1 cellular context compared by ENCODE assay signal in the genomic region with DNA sequence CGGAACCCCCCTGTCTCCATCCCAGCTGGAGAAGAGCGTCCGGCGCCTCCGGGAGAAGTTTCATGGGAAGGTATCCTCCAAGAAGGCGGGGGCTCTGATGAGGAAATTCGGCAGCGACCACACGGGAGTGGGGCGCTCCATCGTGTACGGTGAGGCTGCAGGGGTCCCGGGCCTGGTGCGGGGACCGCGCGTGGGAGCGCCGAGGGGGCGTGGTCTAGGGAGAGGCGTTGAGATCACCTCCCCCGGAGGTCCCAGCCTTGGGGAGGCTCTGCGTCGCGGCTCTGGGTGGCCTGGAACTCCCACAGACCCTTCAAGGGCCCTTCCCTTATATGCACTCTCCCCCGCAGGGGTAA.
TF ChIP-seq lines count a peak whose summit lies in the region.

No MANE protein-coding gene starts in this region.

TF ChIP-seq in HepG2, 621 proteins besides CTCF, POLR2A, EP300 and RAD21 (continues in another document):
- TF ChIP-seq ZNF333 (CRISPR knock-in tag; IDR thresholded peaks at IDR 0.05; ENCODE audit: borderline replicate concordance) (no peak), ZNF720 (CRISPR knock-in tag; IDR thresholded peaks at IDR 0.05) (no peak), ZSCAN20 (CRISPR knock-in tag; IDR thresholded peaks at IDR 0.05; ENCODE audit: borderline replicate concordance) (no peak), ZNF724P (CRISPR knock-in tag; IDR thresholded peaks at IDR 0.05; ENCODE audit: borderline replicate concordance) (no peak), BRCA1 (CRISPR knock-in tag; IDR thresholded peaks at IDR 0.05) (no peak), JUND (CRISPR knock-in tag; IDR thresholded peaks at IDR 0.05) (no peak), ZNF230 (CRISPR knock-in tag; IDR thresholded peaks at IDR 0.05) (no peak), ZNF207 (IDR thresholded peaks at IDR 0.05; ENCODE audit: borderline replicate concordance) (no peak), KLF13 (CRISPR knock-in tag; IDR thresholded peaks at IDR 0.05) (no peak), ZNF296 (CRISPR knock-in tag; conservative IDR thresholded peaks at IDR 0.05) (no peak), NCOA1 (CRISPR knock-in tag; IDR thresholded peaks at IDR 0.05) (no peak), ZKSCAN1 (IDR thresholded peaks at IDR 0.05; ENCODE audit: low read length) (no peak), TAF15 (IDR thresholded peaks at IDR 0.05; ENCODE audit: low read depth, low read length, poor library complexity, severe bottlenecking) (no peak), HNF4G (IDR thresholded peaks at IDR 0.05; ENCODE audit: borderline replicate concordance, low read depth, low read length) (no peak), HNF4G (CRISPR knock-in tag; IDR thresholded peaks at IDR 0.05; ENCODE audit: borderline replicate concordance, low read depth) (no peak), HDAC1 (CRISPR knock-in tag; IDR thresholded peaks at IDR 0.05) (no peak), KLF11 (CRISPR knock-in tag; IDR thresholded peaks at IDR 0.05) (no peak), AHR (CRISPR knock-in tag; IDR thresholded peaks at IDR 0.05) (no peak), ZNF615 (CRISPR knock-in tag; IDR thresholded peaks at IDR 0.05; ENCODE audit: borderline replicate concordance) (no peak), BHLHE40 (IDR thresholded peaks at IDR 0.05; ENCODE audit: low read length) (no peak), ZNF703 (CRISPR knock-in tag; IDR thresholded peaks at IDR 0.05; ENCODE audit: borderline replicate concordance) (no peak), RARA (CRISPR knock-in tag; IDR thresholded peaks at IDR 0.05) (no peak), ZSCAN31 (CRISPR knock-in tag; IDR thresholded peaks at IDR 0.05; ENCODE audit: low read depth) (0 out of 2 replicates have a peak, but pooled peaks have one; percentile 9), FOXO1 (CRISPR knock-in tag; IDR thresholded peaks at IDR 0.05) (0 out of 2 replicates have a peak, but pooled peaks have one; percentile 7), MATR3 (CRISPR knock-in tag; IDR thresholded peaks at IDR 0.05) (no peak), ZNF883 (CRISPR knock-in tag; IDR thresholded peaks at IDR 0.05; ENCODE audit: not compliant biosample characterization) (no peak), PAX8 (CRISPR knock-in tag; IDR thresholded peaks at IDR 0.05; ENCODE audit: borderline replicate concordance) (no peak), TBP (CRISPR knock-in tag; IDR thresholded peaks at IDR 0.05) (no peak), ZNF101 (CRISPR knock-in tag; IDR thresholded peaks at IDR 0.05; ENCODE audit: borderline replicate concordance, low read depth) (no peak), NR2F6 (IDR thresholded peaks at IDR 0.05) (no peak), NR2F6 (CRISPR knock-in tag; IDR thresholded peaks at IDR 0.05) (no peak)
- TF ChIP-seq, protein P1, sequence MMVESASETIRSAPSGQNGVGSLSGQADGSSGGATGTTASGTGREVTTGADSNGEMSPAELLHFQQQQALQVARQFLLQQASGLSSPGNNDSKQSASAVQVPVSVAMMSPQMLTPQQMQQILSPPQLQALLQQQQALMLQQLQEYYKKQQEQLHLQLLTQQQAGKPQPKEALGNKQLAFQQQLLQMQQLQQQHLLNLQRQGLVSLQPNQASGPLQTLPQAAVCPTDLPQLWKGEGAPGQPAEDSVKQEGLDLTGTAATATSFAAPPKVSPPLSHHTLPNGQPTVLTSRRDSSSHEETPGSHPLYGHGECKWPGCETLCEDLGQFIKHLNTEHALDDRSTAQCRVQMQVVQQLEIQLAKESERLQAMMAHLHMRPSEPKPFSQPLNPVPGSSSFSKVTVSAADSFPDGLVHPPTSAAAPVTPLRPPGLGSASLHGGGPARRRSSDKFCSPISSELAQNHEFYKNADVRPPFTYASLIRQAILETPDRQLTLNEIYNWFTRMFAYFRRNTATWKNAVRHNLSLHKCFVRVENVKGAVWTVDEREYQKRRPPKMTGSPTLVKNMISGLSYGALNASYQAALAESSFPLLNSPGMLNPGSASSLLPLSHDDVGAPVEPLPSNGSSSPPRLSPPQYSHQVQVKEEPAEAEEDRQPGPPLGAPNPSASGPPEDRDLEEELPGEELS (CRISPR knock-in tag; IDR thresholded peaks at IDR 0.05), result peak; percentile 41; the same call in 1 of the 2 replicates
- TF ChIP-seq, protein P2, sequence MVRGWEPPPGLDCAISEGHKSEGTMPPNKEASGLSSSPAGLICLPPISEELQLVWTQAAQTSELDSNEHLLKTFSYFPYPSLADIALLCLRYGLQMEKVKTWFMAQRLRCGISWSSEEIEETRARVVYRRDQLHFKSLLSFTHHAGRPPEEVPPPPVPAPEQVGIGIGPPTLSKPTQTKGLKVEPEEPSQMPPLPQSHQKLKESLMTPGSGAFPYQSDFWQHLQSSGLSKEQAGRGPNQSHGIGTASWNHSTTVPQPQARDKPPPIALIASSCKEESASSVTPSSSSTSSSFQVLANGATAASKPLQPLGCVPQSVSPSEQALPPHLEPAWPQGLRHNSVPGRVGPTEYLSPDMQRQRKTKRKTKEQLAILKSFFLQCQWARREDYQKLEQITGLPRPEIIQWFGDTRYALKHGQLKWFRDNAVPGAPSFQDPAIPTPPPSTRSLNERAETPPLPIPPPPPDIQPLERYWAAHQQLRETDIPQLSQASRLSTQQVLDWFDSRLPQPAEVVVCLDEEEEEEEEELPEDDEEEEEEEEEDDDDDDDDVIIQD (CRISPR knock-in tag; IDR thresholded peaks at IDR 0.05; ENCODE audit: low read depth), result no peak
- TF ChIP-seq, protein P3, sequence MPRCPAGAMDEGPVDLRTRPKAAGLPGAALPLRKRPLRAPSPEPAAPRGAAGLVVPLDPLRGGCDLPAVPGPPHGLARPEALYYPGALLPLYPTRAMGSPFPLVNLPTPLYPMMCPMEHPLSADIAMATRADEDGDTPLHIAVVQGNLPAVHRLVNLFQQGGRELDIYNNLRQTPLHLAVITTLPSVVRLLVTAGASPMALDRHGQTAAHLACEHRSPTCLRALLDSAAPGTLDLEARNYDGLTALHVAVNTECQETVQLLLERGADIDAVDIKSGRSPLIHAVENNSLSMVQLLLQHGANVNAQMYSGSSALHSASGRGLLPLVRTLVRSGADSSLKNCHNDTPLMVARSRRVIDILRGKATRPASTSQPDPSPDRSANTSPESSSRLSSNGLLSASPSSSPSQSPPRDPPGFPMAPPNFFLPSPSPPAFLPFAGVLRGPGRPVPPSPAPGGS (CRISPR knock-in tag; IDR thresholded peaks at IDR 0.05), result no peak
- TF ChIP-seq, protein P4, sequence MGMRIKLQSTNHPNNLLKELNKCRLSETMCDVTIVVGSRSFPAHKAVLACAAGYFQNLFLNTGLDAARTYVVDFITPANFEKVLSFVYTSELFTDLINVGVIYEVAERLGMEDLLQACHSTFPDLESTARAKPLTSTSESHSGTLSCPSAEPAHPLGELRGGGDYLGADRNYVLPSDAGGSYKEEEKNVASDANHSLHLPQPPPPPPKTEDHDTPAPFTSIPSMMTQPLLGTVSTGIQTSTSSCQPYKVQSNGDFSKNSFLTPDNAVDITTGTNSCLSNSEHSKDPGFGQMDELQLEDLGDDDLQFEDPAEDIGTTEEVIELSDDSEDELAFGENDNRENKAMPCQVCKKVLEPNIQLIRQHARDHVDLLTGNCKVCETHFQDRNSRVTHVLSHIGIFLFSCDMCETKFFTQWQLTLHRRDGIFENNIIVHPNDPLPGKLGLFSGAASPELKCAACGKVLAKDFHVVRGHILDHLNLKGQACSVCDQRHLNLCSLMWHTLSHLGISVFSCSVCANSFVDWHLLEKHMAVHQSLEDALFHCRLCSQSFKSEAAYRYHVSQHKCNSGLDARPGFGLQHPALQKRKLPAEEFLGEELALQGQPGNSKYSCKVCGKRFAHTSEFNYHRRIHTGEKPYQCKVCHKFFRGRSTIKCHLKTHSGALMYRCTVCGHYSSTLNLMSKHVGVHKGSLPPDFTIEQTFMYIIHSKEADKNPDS (CRISPR knock-in tag; IDR thresholded peaks at IDR 0.05), result no peak
- TF ChIP-seq, protein P5, sequence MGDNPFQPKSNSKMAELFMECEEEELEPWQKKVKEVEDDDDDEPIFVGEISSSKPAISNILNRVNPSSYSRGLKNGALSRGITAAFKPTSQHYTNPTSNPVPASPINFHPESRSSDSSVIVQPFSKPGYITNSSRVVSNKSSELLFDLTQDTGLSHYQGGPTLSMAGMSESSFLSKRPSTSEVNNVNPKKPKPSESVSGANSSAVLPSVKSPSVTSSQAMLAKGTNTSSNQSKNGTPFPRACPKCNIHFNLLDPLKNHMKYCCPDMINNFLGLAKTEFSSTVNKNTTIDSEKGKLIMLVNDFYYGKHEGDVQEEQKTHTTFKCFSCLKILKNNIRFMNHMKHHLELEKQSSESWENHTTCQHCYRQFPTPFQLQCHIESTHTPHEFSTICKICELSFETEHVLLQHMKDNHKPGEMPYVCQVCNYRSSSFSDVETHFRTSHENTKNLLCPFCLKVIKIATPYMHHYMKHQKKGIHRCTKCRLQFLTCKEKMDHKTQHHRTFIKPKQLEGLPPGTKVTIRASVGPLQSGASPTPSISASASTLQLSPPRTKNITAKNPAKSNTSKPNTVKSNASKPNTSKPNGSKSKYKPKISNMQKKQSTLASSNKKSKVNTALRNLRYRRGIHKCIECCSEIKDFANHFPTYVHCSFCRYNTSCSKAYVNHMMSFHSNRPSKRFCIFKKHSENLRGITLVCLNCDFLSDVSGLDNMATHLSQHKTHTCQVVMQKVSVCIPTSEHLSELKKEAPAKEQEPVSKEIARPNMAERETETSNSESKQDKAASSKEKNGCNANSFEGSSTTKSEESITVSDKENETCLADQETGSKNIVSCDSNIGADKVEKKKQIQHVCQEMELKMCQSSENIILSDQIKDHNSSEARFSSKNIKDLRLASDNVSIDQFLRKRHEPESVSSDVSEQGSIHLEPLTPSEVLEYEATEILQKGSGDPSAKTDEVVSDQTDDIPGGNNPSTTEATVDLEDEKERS (CRISPR knock-in tag; IDR thresholded peaks at IDR 0.05), result 0 out of 2 replicates have a peak, but pooled peaks have one; percentile 6
- TF ChIP-seq, protein P6, sequence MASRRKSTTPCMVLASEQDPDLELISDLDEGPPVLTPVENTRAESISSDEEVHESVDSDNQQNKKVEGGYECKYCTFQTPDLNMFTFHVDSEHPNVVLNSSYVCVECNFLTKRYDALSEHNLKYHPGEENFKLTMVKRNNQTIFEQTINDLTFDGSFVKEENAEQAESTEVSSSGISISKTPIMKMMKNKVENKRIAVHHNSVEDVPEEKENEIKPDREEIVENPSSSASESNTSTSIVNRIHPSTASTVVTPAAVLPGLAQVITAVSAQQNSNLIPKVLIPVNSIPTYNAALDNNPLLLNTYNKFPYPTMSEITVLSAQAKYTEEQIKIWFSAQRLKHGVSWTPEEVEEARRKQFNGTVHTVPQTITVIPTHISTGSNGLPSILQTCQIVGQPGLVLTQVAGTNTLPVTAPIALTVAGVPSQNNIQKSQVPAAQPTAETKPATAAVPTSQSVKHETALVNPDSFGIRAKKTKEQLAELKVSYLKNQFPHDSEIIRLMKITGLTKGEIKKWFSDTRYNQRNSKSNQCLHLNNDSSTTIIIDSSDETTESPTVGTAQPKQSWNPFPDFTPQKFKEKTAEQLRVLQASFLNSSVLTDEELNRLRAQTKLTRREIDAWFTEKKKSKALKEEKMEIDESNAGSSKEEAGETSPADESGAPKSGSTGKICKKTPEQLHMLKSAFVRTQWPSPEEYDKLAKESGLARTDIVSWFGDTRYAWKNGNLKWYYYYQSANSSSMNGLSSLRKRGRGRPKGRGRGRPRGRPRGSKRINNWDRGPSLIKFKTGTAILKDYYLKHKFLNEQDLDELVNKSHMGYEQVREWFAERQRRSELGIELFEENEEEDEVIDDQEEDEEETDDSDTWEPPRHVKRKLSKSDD (CRISPR knock-in tag; IDR thresholded peaks at IDR 0.05; ENCODE audit: low read depth), result 0 out of 2 replicates have a peak, but pooled peaks have one; percentile 59
- TF ChIP-seq, protein P7, sequence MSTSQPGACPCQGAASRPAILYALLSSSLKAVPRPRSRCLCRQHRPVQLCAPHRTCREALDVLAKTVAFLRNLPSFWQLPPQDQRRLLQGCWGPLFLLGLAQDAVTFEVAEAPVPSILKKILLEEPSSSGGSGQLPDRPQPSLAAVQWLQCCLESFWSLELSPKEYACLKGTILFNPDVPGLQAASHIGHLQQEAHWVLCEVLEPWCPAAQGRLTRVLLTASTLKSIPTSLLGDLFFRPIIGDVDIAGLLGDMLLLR (CRISPR knock-in tag; IDR thresholded peaks at IDR 0.05), result no peak
- TF ChIP-seq, protein P8, sequence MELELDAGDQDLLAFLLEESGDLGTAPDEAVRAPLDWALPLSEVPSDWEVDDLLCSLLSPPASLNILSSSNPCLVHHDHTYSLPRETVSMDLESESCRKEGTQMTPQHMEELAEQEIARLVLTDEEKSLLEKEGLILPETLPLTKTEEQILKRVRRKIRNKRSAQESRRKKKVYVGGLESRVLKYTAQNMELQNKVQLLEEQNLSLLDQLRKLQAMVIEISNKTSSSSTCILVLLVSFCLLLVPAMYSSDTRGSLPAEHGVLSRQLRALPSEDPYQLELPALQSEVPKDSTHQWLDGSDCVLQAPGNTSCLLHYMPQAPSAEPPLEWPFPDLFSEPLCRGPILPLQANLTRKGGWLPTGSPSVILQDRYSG (CRISPR knock-in tag; IDR thresholded peaks at IDR 0.05), result no peak
- TF ChIP-seq, protein P9, sequence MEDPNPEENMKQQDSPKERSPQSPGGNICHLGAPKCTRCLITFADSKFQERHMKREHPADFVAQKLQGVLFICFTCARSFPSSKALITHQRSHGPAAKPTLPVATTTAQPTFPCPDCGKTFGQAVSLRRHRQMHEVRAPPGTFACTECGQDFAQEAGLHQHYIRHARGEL (CRISPR knock-in tag; IDR thresholded peaks at IDR 0.05), result no peak
- TF ChIP-seq, protein P10, sequence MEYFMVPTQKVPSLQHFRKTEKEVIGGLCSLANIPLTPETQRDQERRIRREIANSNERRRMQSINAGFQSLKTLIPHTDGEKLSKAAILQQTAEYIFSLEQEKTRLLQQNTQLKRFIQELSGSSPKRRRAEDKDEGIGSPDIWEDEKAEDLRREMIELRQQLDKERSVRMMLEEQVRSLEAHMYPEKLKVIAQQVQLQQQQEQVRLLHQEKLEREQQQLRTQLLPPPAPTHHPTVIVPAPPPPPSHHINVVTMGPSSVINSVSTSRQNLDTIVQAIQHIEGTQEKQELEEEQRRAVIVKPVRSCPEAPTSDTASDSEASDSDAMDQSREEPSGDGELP (IDR thresholded peaks at IDR 0.05; ENCODE audit: borderline replicate concordance, low read depth), result peak; percentile 22; the same call in 1 of the 2 replicates
- TF ChIP-seq, protein P11, sequence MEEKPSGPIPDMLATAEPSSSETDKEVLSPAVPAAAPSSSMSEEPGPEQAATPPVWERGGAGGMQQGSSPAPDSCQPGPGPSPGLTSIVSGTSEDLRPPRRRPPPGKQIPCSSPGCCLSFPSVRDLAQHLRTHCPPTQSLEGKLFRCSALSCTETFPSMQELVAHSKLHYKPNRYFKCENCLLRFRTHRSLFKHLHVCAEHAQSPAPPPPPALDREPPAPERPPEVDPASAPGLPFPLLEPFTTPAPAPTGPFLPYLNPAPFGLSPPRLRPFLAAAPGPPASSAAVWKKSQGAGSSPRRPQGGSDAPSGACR (CRISPR knock-in tag; IDR thresholded peaks at IDR 0.05), result no peak
- TF ChIP-seq, protein P12, sequence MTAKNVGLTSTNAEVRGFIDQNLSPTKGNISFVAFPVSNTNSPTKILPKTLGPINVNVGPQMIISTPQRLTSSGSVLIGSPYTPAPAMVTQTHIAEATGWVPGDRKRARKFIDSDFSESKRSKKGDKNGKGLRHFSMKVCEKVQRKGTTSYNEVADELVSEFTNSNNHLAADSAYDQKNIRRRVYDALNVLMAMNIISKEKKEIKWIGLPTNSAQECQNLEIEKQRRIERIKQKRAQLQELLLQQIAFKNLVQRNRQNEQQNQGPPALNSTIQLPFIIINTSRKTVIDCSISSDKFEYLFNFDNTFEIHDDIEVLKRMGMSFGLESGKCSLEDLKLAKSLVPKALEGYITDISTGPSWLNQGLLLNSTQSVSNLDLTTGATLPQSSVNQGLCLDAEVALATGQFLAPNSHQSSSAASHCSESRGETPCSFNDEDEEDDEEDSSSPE (CRISPR knock-in tag; IDR thresholded peaks at IDR 0.05), result no peak
